In genomic region chr1:7558041-7558461, GRCh38 we compare ENCODE assay signal across 1 cellular context.
TF ChIP-seq lines count a peak whose summit lies in the region.

No MANE protein-coding gene starts in this region.

TF ChIP-seq in SK-N-SH, 30 proteins besides CTCF, POLR2A, EP300 and RAD21 (continued from another document):
- TF ChIP-seq SIN3A (IDR thresholded peaks at IDR 0.05; ENCODE audit: borderline replicate concordance, low read depth, low read length) = no peak
- no peak for TF ChIP-seq TAF1 (IDR thresholded peaks at IDR 0.05; ENCODE audit: borderline replicate concordance, low read depth, low read length)
- no peak for TF ChIP-seq ZBTB33 (IDR thresholded peaks at IDR 0.05; ENCODE audit: borderline replicate concordance, low read depth)
- peak; percentile 57 for TF ChIP-seq MXI1 (IDR thresholded peaks at IDR 0.05; ENCODE audit: low read depth, low read length)
- peak; percentile 21; the same call in 1 of the 2 replicates for TF ChIP-seq SMC3 (IDR thresholded peaks at IDR 0.05; ENCODE audit: low read depth, low read length)
- TF ChIP-seq MAX (IDR thresholded peaks at IDR 0.05; ENCODE audit: low read depth) = no peak
- no peak for TF ChIP-seq NRF1 (IDR thresholded peaks at IDR 0.05; ENCODE audit: low read depth, low read length)
- TF ChIP-seq TCF12 (IDR thresholded peaks at IDR 0.05) = peak; percentile 58
